Comparison of ENCODE assay signal across 15 cellular contexts in the genomic region with DNA sequence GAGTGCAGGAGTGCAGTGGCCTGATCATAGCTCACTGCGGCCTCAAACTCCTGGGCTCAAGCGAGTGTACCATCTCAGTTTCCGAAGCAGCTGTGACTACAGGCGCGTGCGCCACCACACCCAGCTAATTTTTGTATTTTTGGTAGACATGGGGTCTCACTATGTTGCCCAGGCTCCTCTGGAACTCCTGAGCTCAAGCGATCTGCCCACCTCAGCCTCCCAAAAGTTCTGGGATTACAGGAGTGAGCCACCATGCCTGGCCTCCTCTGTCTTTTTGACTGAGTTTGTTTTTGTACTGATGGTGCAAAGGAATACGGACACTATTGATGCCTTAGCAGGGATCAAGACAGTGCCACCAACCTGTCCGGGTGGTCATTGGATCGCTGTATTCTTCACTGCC. TPM values are rescaled to one million over a fixed set of nuclear protein-coding genes. Genes with fewer than 3 reads are reported as not detected.
DNase-seq lines count a peak whose midpoint lies in the region; ATAC-seq lines count a peak whose summit lies in the region.
"Had no signal": no experiment of that assay in that cellular context is flagged by ENCODE, and none has a peak within 500 bp of the region (broad histone marks: within the 10 kb centered on the region; RNA-seq: fewer than 3 reads in every experiment).

No MANE protein-coding gene starts in this region.

- H3K14ac ChIP-seq in neuronal stem cell (ENCODE audit: low read length): no peak overlapping the region

- no peak overlapping the region for H4K91ac ChIP-seq in neuronal stem cell (ENCODE audit: low read depth, low read length, poor library complexity)

- H3K9me3 Mint-ChIP-seq in stimulated activated naive CD8-positive, alpha-beta T cell treated with anti-CD3 and anti-CD28 coated beads, Interleukin-15, Interleukin-2, amounts not matched to agents 100 ng/mL and 50 ng/mL, for 24 hours: no peaks in the 10 kb centered on the region
- H3K9me3 Mint-ChIP-seq in dendritic cell treated with granulocyte-macrophage colony-stimulating factor and Interleukin-4, amounts not matched to agents 40 ng/mL and 50 ng/mL, for 4 days: no peaks in the 10 kb centered on the region

- H3K4me1 ChIP-seq in neuronal stem cell (ENCODE audit: control insufficient read depth in 2 of 2, insufficient read depth in 1 of 2, low read depth in 1 of 2, low read length in 2 of 2): peaks cover 1 to 4% of the 10 kb centered on the region in 2 donors

- H3K4me3 Mint-ChIP-seq in stimulated activated naive CD8-positive, alpha-beta T cell treated with anti-CD3 and anti-CD28 coated beads, Interleukin-15, Interleukin-2, amounts not matched to agents 100 ng/mL and 50 ng/mL, for 24 hours: no peak overlapping the region
- H3K4me3 Mint-ChIP-seq in dendritic cell treated with granulocyte-macrophage colony-stimulating factor and Interleukin-4, amounts not matched to agents 40 ng/mL and 50 ng/mL, for 4 days: no peak overlapping the region

- no peak overlapping the region for H3K23ac ChIP-seq in neuronal stem cell (ENCODE audit: low read depth, low read length, poor library complexity)

- intact Hi-C loops in dendritic cell treated with granulocyte-macrophage colony-stimulating factor and Interleukin-4, amounts not matched to agents 40 ng/mL and 50 ng/mL, for 4 days (cut with micrococcal nuclease): no loop called here

- peak overlapping the region; percentile 26 for H2BK15ac ChIP-seq in neuronal stem cell (ENCODE audit: low read length)

- no peak overlapping the region for H3K4ac ChIP-seq in neuronal stem cell (ENCODE audit: low read length)

- H2BK12ac ChIP-seq in neuronal stem cell (ENCODE audit: low read length): no peak overlapping the region

- whole genome bisulfite sequencing in neuronal stem cell (ENCODE audit: extremely low coverage in 2 of 2, insufficient read length in 2 of 2, insufficient replicate concordance in 1 of 2), 2 donors: no CpG with 5 or more reads among the region's 10 CpGs

- no peak overlapping the region for H2BK120ac ChIP-seq in neuronal stem cell (ENCODE audit: low read depth, low read length)

- H3K9ac ChIP-seq in neuronal stem cell (ENCODE audit: low read depth, low read length, poor library complexity): no peak overlapping the region
- H3K9ac ChIP-seq: BLaER1 had no signal

- ATAC-seq in stimulated activated naive CD8-positive, alpha-beta T cell treated with anti-CD3 and anti-CD28 coated beads, Interleukin-15, Interleukin-2, amounts not matched to agents 100 U/mL and 50 U/mL, for 24 hours: no peak
- no peak for ATAC-seq in GM18858 (IDR thresholded peaks at IDR 0.05; ENCODE audit: unreplicated experiment)

- H3K18ac ChIP-seq in neuronal stem cell (ENCODE audit: low read length): no peak overlapping the region

- H3K79me1 ChIP-seq in neuronal stem cell (ENCODE audit: low read depth, low read length): peaks cover 10% of the 10 kb centered on the region

- no peak overlapping the region for H3K4me3 ChIP-seq in neuronal stem cell (ENCODE audit: low read length in 2 of 2)
- H3K4me3 ChIP-seq: BLaER1 had no signal

- H3K4me1 Mint-ChIP-seq in stimulated activated naive CD8-positive, alpha-beta T cell treated with anti-CD3 and anti-CD28 coated beads, Interleukin-15, Interleukin-2, amounts not matched to agents 100 ng/mL and 50 ng/mL, for 24 hours (ENCODE audit: low read depth): peaks cover 35% of the 10 kb centered on the region
- H3K4me1 Mint-ChIP-seq in dendritic cell treated with granulocyte-macrophage colony-stimulating factor and Interleukin-4, amounts not matched to agents 40 ng/mL and 50 ng/mL, for 4 days (ENCODE audit: low read depth): peaks cover 40% of the 10 kb centered on the region

- H3K27me3 ChIP-seq in neuronal stem cell (ENCODE audit: control insufficient read depth in 3 of 3, insufficient read depth in 3 of 3, low read depth in 1 of 3, low read length in 3 of 3): no peaks in the 10 kb centered on the region
- H3K27me3 ChIP-seq: BLaER1 had no signal

- H3K27ac Mint-ChIP-seq in stimulated activated naive CD8-positive, alpha-beta T cell treated with anti-CD3 and anti-CD28 coated beads, Interleukin-15, Interleukin-2, amounts not matched to agents 100 ng/mL and 50 ng/mL, for 24 hours: peak overlapping the region; percentile 40
- peak overlapping the region; percentile 88 for H3K27ac Mint-ChIP-seq in dendritic cell treated with granulocyte-macrophage colony-stimulating factor and Interleukin-4, amounts not matched to agents 40 ng/mL and 50 ng/mL, for 4 days

- no peak overlapping the region for H3K27ac ChIP-seq in neuronal stem cell (replicated peaks; ENCODE audit: low read length)
- H3K27ac ChIP-seq: BLaER1 had no signal

- no peak overlapping the region for H2BK5ac ChIP-seq in neuronal stem cell (ENCODE audit: low read length)

- peaks cover 5% of the 10 kb centered on the region for H3K36me3 Mint-ChIP-seq in stimulated activated naive CD8-positive, alpha-beta T cell treated with anti-CD3 and anti-CD28 coated beads, Interleukin-15, Interleukin-2, amounts not matched to agents 100 ng/mL and 50 ng/mL, for 24 hours (ENCODE audit: low read depth)
- H3K36me3 Mint-ChIP-seq in dendritic cell treated with granulocyte-macrophage colony-stimulating factor and Interleukin-4, amounts not matched to agents 40 ng/mL and 50 ng/mL, for 4 days (ENCODE audit: low read depth): peaks cover 7% of the 10 kb centered on the region

- H2AFZ ChIP-seq in neuronal stem cell (ENCODE audit: low read length): no peak overlapping the region

- no peak for DNase-seq in stimulated activated naive CD8-positive, alpha-beta T cell treated with anti-CD3 and anti-CD28 coated beads, Interleukin-15, Interleukin-2, amounts not matched to agents 100 U/mL and 50 U/mL, for 24 hours
- no peak for DNase-seq in neuronal stem cell (ENCODE audit: low spot score)
- DNase-seq in middle frontal gyrus (ENCODE audit: extremely low spot score, low spot score): no peak
- DNase-seq in cerebellum (ENCODE audit: low spot score): no peak
- DNase-seq: 8988T; AML-193; Caco-2; CD8-positive, alpha-beta memory T cell; DND-41; GDM1; HCEC 1CT had no signal

- H2AK5ac ChIP-seq in neuronal stem cell (ENCODE audit: low read depth, low read length): no peak overlapping the region

- peaks cover 0 to 8% of the 10 kb centered on the region in 2 donors for H3K36me3 ChIP-seq in neuronal stem cell (replicated peaks in 1 of 2; ENCODE audit: control insufficient read depth in 2 of 2, insufficient read depth in 2 of 2, low read length in 2 of 2)

- no peak overlapping the region for H3K4me2 ChIP-seq in neuronal stem cell (ENCODE audit: insufficient read depth, low read length, poor library complexity, severe bottlenecking)
- H3K4me2 ChIP-seq: BLaER1 had no signal

- H4K8ac ChIP-seq in neuronal stem cell (ENCODE audit: low read depth, low read length): no peak overlapping the region

- peaks cover 12% of the 10 kb centered on the region for H3K27me3 Mint-ChIP-seq in stimulated activated naive CD8-positive, alpha-beta T cell treated with anti-CD3 and anti-CD28 coated beads, Interleukin-15, Interleukin-2, amounts not matched to agents 100 ng/mL and 50 ng/mL, for 24 hours
- H3K27me3 Mint-ChIP-seq in dendritic cell treated with granulocyte-macrophage colony-stimulating factor and Interleukin-4, amounts not matched to agents 40 ng/mL and 50 ng/mL, for 4 days: peaks cover 12% of the 10 kb centered on the region

- H3K9me3 ChIP-seq in neuronal stem cell (replicated peaks in 1 of 2; ENCODE audit: control insufficient read depth in 2 of 2, insufficient read depth in 1 of 2, low read depth in 1 of 2, low read length in 2 of 2): peaks cover 0 to 4% of the 10 kb centered on the region in 2 donors

RNA-seq across cellular contexts. Expression of gene CUL2, which starts 1.9 kb away (rescaled TPM):
- polyA plus RNA-seq in neuronal stem cell (2013, experiment 1 of 2): 24.9 TPM
- 26.1 TPM for polyA plus RNA-seq in neuronal stem cell (2013, experiment 2 of 2)
- 30.0 TPM for total RNA-seq in cerebellum

RNA-seq across cellular contexts. Expression of gene CREM, which starts 34.7 kb away (rescaled TPM):
- 53.1 TPM for polyA plus RNA-seq in neuronal stem cell (2013, experiment 1 of 2)
- 53.6 TPM for polyA plus RNA-seq in neuronal stem cell (2013, experiment 2 of 2)
- total RNA-seq in cerebellum: 16.0 TPM
